ENCODE assay signal across 25 cellular contexts in the genomic region with DNA sequence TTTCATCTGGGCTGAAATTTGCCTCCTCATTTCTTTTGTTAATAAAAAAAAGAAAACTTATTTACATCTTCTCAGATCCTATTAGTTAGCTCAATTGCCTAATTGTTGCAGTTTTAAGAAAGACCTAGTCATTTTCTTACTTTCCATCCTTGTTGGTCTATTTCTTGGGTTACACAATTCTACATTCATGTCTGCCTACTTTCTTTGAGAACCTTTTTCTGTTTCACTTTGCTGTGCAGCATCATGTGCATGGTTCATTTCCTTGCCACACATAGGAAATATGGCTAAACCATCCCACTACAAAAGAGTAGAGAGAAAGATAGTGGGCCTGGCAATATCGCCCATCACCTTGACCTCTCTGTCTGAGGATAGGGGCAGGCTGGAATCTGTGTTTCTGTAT.
"Had no signal": no experiment of that assay in that cellular context is flagged by ENCODE, and none has a peak within 500 bp of the region (broad histone marks: within the 10 kb centered on the region; RNA-seq: fewer than 3 reads in every experiment).

No MANE protein-coding gene starts in this region.

- H3K27ac ChIP-seq: colonic mucosa, coronary artery, dorsolateral prefrontal cortex, epithelial cell of prostate, esophagus squamous epithelium, foreskin keratinocyte, gastrocnemius medialis, gastroesophageal sphincter, heart left ventricle, heart right ventricle, hepatocyte had no signal

- H3K36me3 ChIP-seq: colonic mucosa, esophagus squamous epithelium, gastrocnemius medialis, gastroesophageal sphincter, heart left ventricle, heart right ventricle had no signal

- DNase-seq: colonic mucosa; cortex of kidney; dermis blood vessel endothelial cell; dorsolateral prefrontal cortex; effector CD4-positive, alpha-beta T cell; effector CD8-positive, alpha-beta T cell; effector memory CD4-positive, alpha-beta T cell; effector memory CD8-positive, alpha-beta T cell; endodermal cell; erythroblast; esophagus squamous epithelium; foreskin fibroblast; foreskin keratinocyte; foreskin melanocyte; gastrocnemius medialis; glutamatergic neuron; head of caudate nucleus; heart left ventricle; heart right ventricle; hippocampal formation had no signal

- H3K9me3 ChIP-seq: colonic mucosa, esophagus squamous epithelium, gastrocnemius medialis, gastroesophageal sphincter, heart left ventricle, heart right ventricle had no signal

- H3K4me3 ChIP-seq: colonic mucosa, coronary artery, dorsolateral prefrontal cortex, esophagus squamous epithelium, gastrocnemius medialis, gastroesophageal sphincter, heart left ventricle, heart right ventricle, hepatocyte had no signal

- H2AFZ ChIP-seq: hepatocyte had no signal

- H3K4me1 ChIP-seq: colonic mucosa, esophagus squamous epithelium, foreskin keratinocyte, gastrocnemius medialis, gastroesophageal sphincter, heart left ventricle, heart right ventricle had no signal

- H3K27me3 ChIP-seq: colonic mucosa, foreskin keratinocyte, gastrocnemius medialis, gastroesophageal sphincter, hepatocyte had no signal

- H3K79me2 ChIP-seq: hepatocyte had no signal

- H3K4me2 ChIP-seq: hepatocyte had no signal

- ATAC-seq: effector memory CD8-positive, alpha-beta T cell; esophagus mucosa; foreskin keratinocyte; gastrocnemius medialis; gastroesophageal sphincter; heart left ventricle; heart right ventricle had no signal
